In genomic region chr16:50198802-50199410, GRCh38 we compare ENCODE assay signal across 20 cellular contexts. TPM values are rescaled to one million over a fixed set of nuclear protein-coding genes. Genes with fewer than 3 reads are reported as not detected.
DNase-seq lines count a peak whose midpoint lies in the region; ATAC-seq, FAIRE-seq and TF ChIP-seq lines count a peak whose summit lies in the region.
"Had no signal": no experiment of that assay in that cellular context is flagged by ENCODE, and none has a peak within 500 bp of the region (broad histone marks: within the 10 kb centered on the region; RNA-seq: fewer than 3 reads in every experiment).

No MANE protein-coding gene starts in this region.

- no TSS peak for BruUV-seq in PC-3 (replicated peaks; lab: Mats Ljungman, UMichigan)

- H3K9ac ChIP-seq in PC-3 (ENCODE audit: low read length): no peak overlapping the region

- no peaks in the 10 kb centered on the region for H3K36me3 ChIP-seq in PC-3 (ENCODE audit: low read depth, low read length)
- no peaks in the 10 kb centered on the region for H3K36me3 ChIP-seq in small intestine (ENCODE audit: control insufficient read depth in 2 of 2, insufficient read depth in 2 of 2, low read length in 2 of 2)

- no peak for TF ChIP-seq CTCF in PC-3 (conservative IDR thresholded peaks at IDR 0.05; ENCODE audit: low read depth, low read length)

- intact Hi-C loops in PC-3 (cut with micrococcal nuclease): no loop called here

- ATAC-seq in PC-3 (no peak), GM21576 (IDR thresholded peaks at IDR 0.05; ENCODE audit: unreplicated experiment) (no peak), GM21447 (IDR thresholded peaks at IDR 0.05; ENCODE audit: unreplicated experiment) (no peak)
- ATAC-seq: activated CD4-positive, CD25-positive, alpha-beta regulatory T cell treated with anti-CD3 and anti-CD28 coated beads, Interleukin-2, amount 50 U/mL, for 24 hours; body of pancreas had no signal

- peaks cover 43% of the 10 kb centered on the region for H3K79me2 ChIP-seq in PC-3 (ENCODE audit: low read length)

- CTCF ChIA-PET in PC-3 (lab: Charles Lee): no interaction called here

- no peak overlapping the region for H2AFZ ChIP-seq in PC-3 (ENCODE audit: low read length)
- H2AFZ ChIP-seq: PC-9 had no signal

- POLR2A ChIA-PET in PC-3 (lab: Charles Lee; ENCODE audit: unreplicated experiment): no interaction called here

- DNase-seq in NCI-H1417 (lab: John Stamatoyannopoulos, UW) (peak; percentile 25 to 74 (median 40)), NCI-H1417 treated with DMSO at 0.1 percent for 48 hours (lab: John Stamatoyannopoulos, UW) (no peak), NCI-H1436 (lab: John Stamatoyannopoulos, UW) (peak; percentile 40), PC-3 (peak; percentile 9), small intestine (peak; percentile 48), HuH-7 (ENCODE audit: low spot score) (no peak)
- DNase-seq: activated naive CD8-positive, alpha-beta T cell treated with anti-CD3 and anti-CD28 coated beads, Interleukin-2, amount 10 ng/mL, durations not matched to agents 7 days and 5 days; body of pancreas; DND-41; hippocampal formation; islet precursor cell; NCI-H446 treated with DMSO at 0.1 percent for 48 hours; T-helper 9 cell; testis had no signal

- H3F3A ChIP-seq in PC-3 (ENCODE audit: low read length, unreplicated experiment): no peaks in the 10 kb centered on the region

- FAIRE-seq in small intestine (lab: Jason Lieb, UNC): no peak
- FAIRE-seq: GM18507 had no signal

- H3K27ac ChIP-seq in PC-3 (ENCODE audit: low read length): 0 out of 2 replicates have a peak overlapping the region, but pooled peaks have one; percentile 18
- no peak overlapping the region for H3K27ac ChIP-seq in small intestine (ENCODE audit: low read depth in 1 of 2, low read length in 1 of 2)
- H3K27ac ChIP-seq: body of pancreas, coronary artery, PC-9, testis had no signal

- H3K9me2 ChIP-seq in PC-3 (replicated peaks; ENCODE audit: low read length): no peaks in the 10 kb centered on the region

- WGBS in small intestine, 3 donors: 27 to 52% (median 41%) methylated on average over 4 of the region's 4 CpGs

- H3K27me3 ChIP-seq in PC-3 (ENCODE audit: low read length) (no peaks in the 10 kb centered on the region), small intestine (ENCODE audit: control insufficient read depth in 2 of 2, insufficient read depth in 2 of 2, low read length in 2 of 2) (no peaks in the 10 kb centered on the region)
- H3K27me3 ChIP-seq: body of pancreas, testis had no signal

- H3K4me2 ChIP-seq in PC-3 (ENCODE audit: low read length): no peak overlapping the region
- H3K4me2 ChIP-seq: PC-9 had no signal

- H4K20me1 ChIP-seq in PC-3 (ENCODE audit: low read length): no peaks in the 10 kb centered on the region

- H3K4me1 ChIP-seq in PC-3 (ENCODE audit: insufficient read depth, low read length): peaks cover 34% of the 10 kb centered on the region
- H3K4me1 ChIP-seq in small intestine (ENCODE audit: control insufficient read depth in 2 of 2, insufficient read depth in 1 of 2, low read depth in 1 of 2, low read length in 1 of 2): peaks cover 10 to 11% of the 10 kb centered on the region in 2 donors

- H3K9me3 ChIP-seq in PC-3 (ENCODE audit: low read length): no peaks in the 10 kb centered on the region
- no peaks in the 10 kb centered on the region for H3K9me3 ChIP-seq in small intestine (ENCODE audit: control insufficient read depth, low read depth)
- H3K9me3 ChIP-seq: body of pancreas, testis had no signal

- H3K4me3 ChIP-seq in PC-3 (ENCODE audit: low read length) (no peak overlapping the region), small intestine (ENCODE audit: low read depth in 1 of 2, low read length in 2 of 2) (no peak overlapping the region)
- H3K4me3 ChIP-seq: body of pancreas, coronary artery, PC-9, testis had no signal

RNA-seq across cellular contexts. Expression of gene TENT4B, which starts 45.8 kb away (rescaled TPM):
- total RNA-seq in PC-3 (2014; rRNA removed): 6.3 and 7.4 TPM in 2 replicates
- 1 to 10 TPM; 5.1 to 8.9 (median 5.8) TPM for polyA plus RNA-seq in small intestine

Comparison
In these comparisons a context has a peak if more than half of its experiments do, and no peak if none do; other contexts are left out.
1. DNase-seq: peak in NCI-H1417 (3 of 3), NCI-H1436 (single experiment), PC-3 (single experiment) and small intestine (single experiment); none in NCI-H1417 treated with DMSO at 0.1 percent for 48 hours (single experiment) and HuH-7 (single experiment).